Comparison of ENCODE assay signal across 8 cellular contexts in the genomic region with DNA sequence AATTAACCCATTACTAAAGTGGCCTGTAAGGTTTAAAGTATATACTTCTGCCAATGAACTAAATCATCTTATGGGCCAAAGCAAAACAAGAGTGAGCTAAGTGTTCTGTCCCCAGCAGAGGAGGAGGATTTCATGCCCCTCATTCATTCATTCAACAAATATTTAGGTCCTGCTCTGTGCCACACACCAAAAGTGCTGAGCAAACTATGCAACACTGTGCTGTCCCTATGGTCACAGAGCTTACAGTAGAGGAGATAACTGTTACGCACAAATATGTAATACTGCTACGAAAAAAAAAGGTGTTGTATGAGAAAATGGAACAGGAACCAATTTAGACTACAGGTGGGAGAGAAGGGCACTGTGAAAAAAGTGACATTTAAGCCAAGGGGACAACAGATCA. TPM values are rescaled to one million over a fixed set of nuclear protein-coding genes. Genes with fewer than 3 reads are reported as not detected.
DNase-seq lines count a peak whose midpoint lies in the region; ATAC-seq and TF ChIP-seq lines count a peak whose summit lies in the region.

No MANE protein-coding gene starts in this region.

- no peak overlapping the region for H3K27ac ChIP-seq in H9 (ENCODE audit: insufficient read length, low read depth, low read length)

- H2BK5ac ChIP-seq in H9 (ENCODE audit: insufficient read length, low read length): no peak overlapping the region

- no peak overlapping the region for H3K14ac ChIP-seq in H9 (ENCODE audit: insufficient read depth, low read length)

- H3K18ac ChIP-seq in H9 (ENCODE audit: insufficient read length, low read depth, low read length): no peak overlapping the region

- DNase-seq in CD14-positive monocyte (ENCODE audit: low spot score) (no peak), H9 (no peak), G401 (ENCODE audit: low spot score) (no peak), H7 (no peak), germinal center (ENCODE audit: low spot score) (no peak), COLO829 (ENCODE audit: low spot score) (no peak)
- no peak for DNase-seq in activated T-helper 2 cell treated with anti-CD3 and anti-CD28 coated beads, Interferon-gamma antibody, Interleukin-2, Interleukin-4, amounts not matched to agents 10 μg/mL and 5 μg/mL and 100 μg/mL, durations not matched to agents 14 hours and 24 hours and 36 hours (ENCODE audit: low spot score)
- no peak for DNase-seq in naive thymus-derived CD8-positive, alpha-beta T cell

- no peak overlapping the region for H3K4ac ChIP-seq in H9 (ENCODE audit: low read depth, low read length)

- no CpG with 5 or more reads among the region's 2 CpGs for WGBS in H9 (ENCODE audit: extremely low coverage, insufficient read length, low lambda C conversion rate)

- peaks cover 11% of the 10 kb centered on the region for H3K23me2 ChIP-seq in H9 (ENCODE audit: insufficient read length, low read depth, low read length, poor library complexity, severe bottlenecking)

- H3K27me3 ChIP-seq in H9 (ENCODE audit: insufficient read depth, low read length) (peaks cover 2% of the 10 kb centered on the region; the same call in 1 of the 2 replicates), H7 (ENCODE audit: control insufficient read depth, insufficient read depth, low read length) (peaks cover 6% of the 10 kb centered on the region)

- H3K9me3 ChIP-seq in H9 (ENCODE audit: control insufficient read depth, low read depth, low read length): peaks cover 33% of the 10 kb centered on the region

- no peaks in the 10 kb centered on the region for H3K4me1 ChIP-seq in H9 (ENCODE audit: insufficient read depth, low read length)

- no peak overlapping the region for H2BK15ac ChIP-seq in H9 (ENCODE audit: low read depth, low read length)

- in situ Hi-C loops in G401 (cut with HindIII; ENCODE audit: low sequenced_read_pairs): no loop called here

- no peak overlapping the region for H2BK20ac ChIP-seq in H9 (ENCODE audit: low read depth, low read length, poor library complexity, severe bottlenecking)

- no peaks in the 10 kb centered on the region for H3K36me3 ChIP-seq in H7 (replicated peaks; ENCODE audit: control insufficient read depth, insufficient read depth, low read length)

- no peak overlapping the region for H3T11ph ChIP-seq in H9 (ENCODE audit: low read length)

- H2AFZ ChIP-seq in H9 (ENCODE audit: low read length): no peak overlapping the region

- H3K23ac ChIP-seq in H9 (ENCODE audit: insufficient read length, low read depth, low read length): no peak overlapping the region

- H3K9me3 Mint-ChIP-seq in CD14-positive monocyte: peaks cover 0 to 16% (median 5%) of the 10 kb centered on the region in 7 donors
- H3K9me3 Mint-ChIP-seq in H9: peaks cover 75 to 76% of the 10 kb centered on the region in 2 experiments
- no peaks in the 10 kb centered on the region for H3K9me3 Mint-ChIP-seq in activated T-helper 2 cell treated with anti-CD3 and anti-CD28 coated beads, Interferon-gamma antibody, Interleukin-2, Interleukin-4, amounts not matched to agents 10 μg/mL and 5 μg/mL and 100 μg/mL, durations not matched to agents 14 hours and 24 hours and 36 hours
- H3K9me3 Mint-ChIP-seq in naive thymus-derived CD8-positive, alpha-beta T cell: no peaks in the 10 kb centered on the region

- no peaks in the 10 kb centered on the region for H3K79me2 ChIP-seq in H9 (ENCODE audit: insufficient read depth, low read length)

- H2BK120ac ChIP-seq in H9 (ENCODE audit: low read depth, low read length, poor library complexity, severe bottlenecking): no peak overlapping the region

- H3K56ac ChIP-seq in H9 (ENCODE audit: insufficient read length, low read depth, low read length): no peak overlapping the region

- no peak overlapping the region for H4K8ac ChIP-seq in H9 (replicated peaks; ENCODE audit: insufficient read length, low read depth, low read length)

- peaks cover 0 to 10% (median 2%) of the 10 kb centered on the region in 3 donors for H3K27me3 Mint-ChIP-seq in CD14-positive monocyte (ENCODE audit: low read depth in 3 of 3)
- H3K27me3 Mint-ChIP-seq in H9 (ENCODE audit: low read depth): peaks cover 18% of the 10 kb centered on the region
- H3K27me3 Mint-ChIP-seq in activated T-helper 2 cell treated with anti-CD3 and anti-CD28 coated beads, Interferon-gamma antibody, Interleukin-2, Interleukin-4, amounts not matched to agents 10 μg/mL and 5 μg/mL and 100 μg/mL, durations not matched to agents 14 hours and 24 hours and 36 hours (ENCODE audit: low read depth): no peaks in the 10 kb centered on the region
- H3K27me3 Mint-ChIP-seq in naive thymus-derived CD8-positive, alpha-beta T cell: no peaks in the 10 kb centered on the region

- POLR2A ChIA-PET in naive thymus-derived CD8-positive, alpha-beta T cell (lab: Charles Lee): interaction anchor here (0.8 to 1.7 kb wide), 2 partner anchors 8 to 78 kb away, joined by 3 to 4 read pairs; no protein-coding TSS in a partner anchor

- no peak overlapping the region for H2BK12ac ChIP-seq in H9 (ENCODE audit: insufficient read length, low read depth, low read length)

- H3K4me2 ChIP-seq in H9 (ENCODE audit: insufficient read depth, insufficient read length, low read length): no peak overlapping the region

- no peak overlapping the region for H3K9ac ChIP-seq in H9 (ENCODE audit: extremely low read depth, insufficient read length, low read length)

- TF ChIP-seq CTCF in CD14-positive monocyte (IDR thresholded peaks at IDR 0.05): no peak
- TF ChIP-seq CTCF in H9 (conservative IDR thresholded peaks at IDR 0.05): no peak

- no peak overlapping the region for H2AK5ac ChIP-seq in H9 (ENCODE audit: insufficient read length, low read length)

- no peak for ATAC-seq in naive thymus-derived CD8-positive, alpha-beta T cell

- intact Hi-C loops in CD14-positive monocyte (cut with micrococcal nuclease): loop anchor here in 1 of 2 donors (5.0 kb wide), 3 partner anchors 38 to 143 kb away; no protein-coding TSS in a partner anchor
- intact Hi-C loops in activated T-helper 2 cell treated with anti-CD3 and anti-CD28 coated beads, Interferon-gamma antibody, Interleukin-2, Interleukin-4, amounts not matched to agents 10 μg/mL and 5 μg/mL and 100 μg/mL, durations not matched to agents 14 hours and 24 hours and 36 hours (cut with micrococcal nuclease): loop anchor here (2.0 to 5.0 kb wide), 3 partner anchors 45 to 338 kb away; no protein-coding TSS in a partner anchor

- H3K27ac Mint-ChIP-seq in CD14-positive monocyte (peak overlapping the region in 2 of 7 donors; percentile 54 to 91), H9 (no peak overlapping the region)
- H3K27ac Mint-ChIP-seq in activated T-helper 2 cell treated with anti-CD3 and anti-CD28 coated beads, Interferon-gamma antibody, Interleukin-2, Interleukin-4, amounts not matched to agents 10 μg/mL and 5 μg/mL and 100 μg/mL, durations not matched to agents 14 hours and 24 hours and 36 hours: peak overlapping the region; percentile 46
- H3K27ac Mint-ChIP-seq in naive thymus-derived CD8-positive, alpha-beta T cell: peak overlapping the region in 9 of 10 donors; percentile 4 to 89 (median 57)

- no peaks in the 10 kb centered on the region for H3K79me1 ChIP-seq in H9 (ENCODE audit: insufficient read depth, low read depth, low read length, poor library complexity, severe bottlenecking)

- H3K4me1 Mint-ChIP-seq in CD14-positive monocyte: peaks cover 54% of the 10 kb centered on the region
- H3K4me1 Mint-ChIP-seq in H9: peaks cover 7 to 21% of the 10 kb centered on the region in 2 experiments
- peaks cover 52% of the 10 kb centered on the region for H3K4me1 Mint-ChIP-seq in activated T-helper 2 cell treated with anti-CD3 and anti-CD28 coated beads, Interferon-gamma antibody, Interleukin-2, Interleukin-4, amounts not matched to agents 10 μg/mL and 5 μg/mL and 100 μg/mL, durations not matched to agents 14 hours and 24 hours and 36 hours (ENCODE audit: low read depth)
- peaks cover 27 to 72% (median 54%) of the 10 kb centered on the region in 4 donors for H3K4me1 Mint-ChIP-seq in naive thymus-derived CD8-positive, alpha-beta T cell

- no peak overlapping the region for H3K4me3 ChIP-seq in H7 (ENCODE audit: insufficient read depth, low read depth, low read length)

- H4K20me1 ChIP-seq in H9 (ENCODE audit: control insufficient read depth, insufficient read depth, insufficient read length): no peaks in the 10 kb centered on the region

- H4K5ac ChIP-seq in H9 (ENCODE audit: insufficient read length, low read depth, low read length): no peak overlapping the region

- peak overlapping the region; percentile 83 to 85 for H3K4me3 Mint-ChIP-seq in CD14-positive monocyte
- peak overlapping the region; percentile 69 to 85 for H3K4me3 Mint-ChIP-seq in H9
- H3K4me3 Mint-ChIP-seq in activated T-helper 2 cell treated with anti-CD3 and anti-CD28 coated beads, Interferon-gamma antibody, Interleukin-2, Interleukin-4, amounts not matched to agents 10 μg/mL and 5 μg/mL and 100 μg/mL, durations not matched to agents 14 hours and 24 hours and 36 hours (ENCODE audit: low read depth): peak overlapping the region; percentile 79
- H3K4me3 Mint-ChIP-seq in naive thymus-derived CD8-positive, alpha-beta T cell: peak overlapping the region; percentile 71 to 91 (median 80)

- H4K91ac ChIP-seq in H9 (ENCODE audit: insufficient read length, low read depth, low read length): no peak overlapping the region

- H3K36me3 Mint-ChIP-seq in CD14-positive monocyte (peaks cover 8 to 14% of the 10 kb centered on the region in 2 donors), H9 (ENCODE audit: insufficient read depth in 1 of 3, low read depth in 3 of 3) (peaks cover 6 to 18% (median 14%) of the 10 kb centered on the region in 3 experiments; a peak in 6 of 7 replicates)
- peaks cover 16% of the 10 kb centered on the region for H3K36me3 Mint-ChIP-seq in activated T-helper 2 cell treated with anti-CD3 and anti-CD28 coated beads, Interferon-gamma antibody, Interleukin-2, Interleukin-4, amounts not matched to agents 10 μg/mL and 5 μg/mL and 100 μg/mL, durations not matched to agents 14 hours and 24 hours and 36 hours (ENCODE audit: low read depth)
- H3K36me3 Mint-ChIP-seq in naive thymus-derived CD8-positive, alpha-beta T cell: peaks cover 0 to 2% (median 0%) of the 10 kb centered on the region in 3 donors

RNA-seq across cellular contexts. Expression of gene SH3KBP1, which starts 1.7 kb away (rescaled TPM):
- polyA plus RNA-seq in CD14-positive monocyte: 10 to 100 TPM; 59.3 to 87.7 TPM
- 11.8 and 12.3 TPM in 2 replicates for total RNA-seq in H9 (2021)
- 61.6 and 67.9 TPM in 2 replicates for total RNA-seq in activated T-helper 2 cell treated with anti-CD3 and anti-CD28 coated beads, Interferon-gamma antibody, Interleukin-2, Interleukin-4, amounts not matched to agents 10 μg/mL and 5 μg/mL and 100 μg/mL, durations not matched to agents 14 hours and 24 hours and 36 hours
- total RNA-seq in naive thymus-derived CD8-positive, alpha-beta T cell: 100 to 1,000 TPM; 102 to 104 TPM
- polyA plus RNA-seq in naive thymus-derived CD8-positive, alpha-beta T cell: 100 to 1,000 TPM; 121 to 137 (median 132) TPM
- total RNA-seq in G401 (2014; rRNA removed; shearing (Covaris generic)): 16.7 and 26.8 TPM in 2 replicates
- total RNA-seq in H7 (2014; rRNA removed; shearing (Covaris generic)): 6.5 and 12.5 TPM in 2 replicates

Comparison
In these comparisons a context has a peak if more than half of its experiments do, and no peak if none do; other contexts are left out.
1. H3K27ac Mint-ChIP-seq: peak in activated T-helper 2 cell treated with anti-CD3 and anti-CD28 coated beads, Interferon-gamma antibody, Interleukin-2, Interleukin-4, amounts not matched to agents 10 μg/mL and 5 μg/mL and 100 μg/mL, durations not matched to agents 14 hours and 24 hours and 36 hours (single experiment) and naive thymus-derived CD8-positive, alpha-beta T cell (9 of 10); none in H9 (0 of 3).
2. Peak in every context shown above with its lines, with median percentiles within 50 percentile points of each other: H3K4me3 Mint-ChIP-seq.